ENCODE assay signal across 2 cellular contexts in genomic region chr4:6752486-6752829, GRCh38.
TF ChIP-seq lines count a peak whose summit lies in the region.

No MANE protein-coding gene starts in this region.

TF ChIP-seq in HCT116, 20 proteins besides CTCF, POLR2A, EP300 and RAD21:
- TF ChIP-seq ZFX (IDR thresholded peaks at IDR 0.05) (no peak), ELF1 (IDR thresholded peaks at IDR 0.05; ENCODE audit: borderline replicate concordance, low read depth) (no peak), EGR1 (IDR thresholded peaks at IDR 0.05; ENCODE audit: low read depth) (no peak), ZBTB33 (IDR thresholded peaks at IDR 0.05; ENCODE audit: extremely low read depth, insufficient replicate concordance, low read length) (no peak), REST (IDR thresholded peaks at IDR 0.05; ENCODE audit: low read depth) (no peak), EZH2phosphoT487 (IDR thresholded peaks at IDR 0.05; ENCODE audit: borderline replicate concordance) (no peak), ZNF274 (IDR thresholded peaks at IDR 0.05; ENCODE audit: low read depth, low read length) (no peak), TCF7L2 (IDR thresholded peaks at IDR 0.05; ENCODE audit: borderline replicate concordance, extremely low read depth, insufficient read depth, insufficient read length) (no peak), POLR2AphosphoS5 (IDR thresholded peaks at IDR 0.05; ENCODE audit: low read depth, low read length) (no peak), JUND (IDR thresholded peaks at IDR 0.05) (no peak), ATF3 (IDR thresholded peaks at IDR 0.05) (no peak), SIN3A (IDR thresholded peaks at IDR 0.05; ENCODE audit: low read depth) (no peak), CEBPB (IDR thresholded peaks at IDR 0.05; ENCODE audit: low read depth) (no peak)

TF ChIP-seq in K562, 482 proteins besides CTCF, POLR2A, EP300 and RAD21 (continues in another document):
- TF ChIP-seq ZNF318 (IDR thresholded peaks at IDR 0.05; ENCODE audit: borderline replicate concordance in 1 of 2, low read depth in 1 of 2): no peak
- no peak for TF ChIP-seq MAZ (CRISPR knock-in tag; conservative IDR thresholded peaks at IDR 0.05 in 1 of 2, IDR thresholded peaks at IDR 0.05 in 1 of 2)
- TF ChIP-seq ZNF184 (CRISPR knock-in tag; IDR thresholded peaks at IDR 0.05): no peak
- TF ChIP-seq ZBTB17 (CRISPR knock-in tag; IDR thresholded peaks at IDR 0.05): no peak
- TF ChIP-seq FOXK2 (conservative IDR thresholded peaks at IDR 0.05 in 1 of 2, IDR thresholded peaks at IDR 0.05 in 1 of 2; ENCODE audit: low read depth in 2 of 2): 0 out of 4 replicates have a peak, but pooled peaks of 1 of the 2 experiments have one; percentile 25
- TF ChIP-seq ZNF24 (IDR thresholded peaks at IDR 0.05): no peak
- no peak for TF ChIP-seq ARNT (IDR thresholded peaks at IDR 0.05)
- TF ChIP-seq ZNF316 (IDR thresholded peaks at IDR 0.05): no peak
- no peak for TF ChIP-seq MLX (CRISPR knock-in tag; conservative IDR thresholded peaks at IDR 0.05)
- no peak for TF ChIP-seq ARID3A (IDR thresholded peaks at IDR 0.05; ENCODE audit: borderline replicate concordance, low read depth, low read length)
- TF ChIP-seq REST (CRISPR knock-in tag; IDR thresholded peaks at IDR 0.05; ENCODE audit: low read depth): no peak
- no peak for TF ChIP-seq YBX1 (IDR thresholded peaks at IDR 0.05)
- no peak for TF ChIP-seq EZH2 (IDR thresholded peaks at IDR 0.05; ENCODE audit: borderline replicate concordance, low read depth, low read length)
- peak; percentile 93 for TF ChIP-seq SPI1 (IDR thresholded peaks at IDR 0.05; ENCODE audit: borderline replicate concordance, low read depth, low read length)
- TF ChIP-seq ZNF384 (IDR thresholded peaks at IDR 0.05; ENCODE audit: low read depth, low read length): no peak
- no peak for TF ChIP-seq MITF (IDR thresholded peaks at IDR 0.05)
- TF ChIP-seq RFX1 (IDR thresholded peaks at IDR 0.05): peak; percentile 52
- TF ChIP-seq ZNF592 (IDR thresholded peaks at IDR 0.05): peak; percentile 31; the same call in 1 of the 2 replicates
- TF ChIP-seq RNF219 (CRISPR knock-in tag; IDR thresholded peaks at IDR 0.05): no peak
- TF ChIP-seq ARID1B (IDR thresholded peaks at IDR 0.05): peak; percentile 45; the same call in 1 of the 2 replicates
- TF ChIP-seq ELF4 (CRISPR knock-in tag; IDR thresholded peaks at IDR 0.05): 0 out of 2 replicates have a peak, but pooled peaks have one; percentile 31
- no peak for TF ChIP-seq ZNF121 (CRISPR knock-in tag; conservative IDR thresholded peaks at IDR 0.05)
- peak; percentile 38; the same call in 1 of the 2 replicates for TF ChIP-seq EP400 (IDR thresholded peaks at IDR 0.05)
- no peak for TF ChIP-seq BMI1 (IDR thresholded peaks at IDR 0.05; ENCODE audit: low read length)
- TF ChIP-seq TEAD2 (tag; IDR thresholded peaks at IDR 0.05): no peak
